10 cellular contexts compared by ENCODE assay signal in genomic region chr10:11147723-11148122, GRCh38.
DNase-seq lines count a peak whose midpoint lies in the region; ATAC-seq and TF ChIP-seq lines count a peak whose summit lies in the region.
"Had no signal": no experiment of that assay in that cellular context is flagged by ENCODE, and none has a peak within 500 bp of the region (broad histone marks: within the 10 kb centered on the region; RNA-seq: fewer than 3 reads in every experiment).

No MANE protein-coding gene starts in this region.

- H3K36me3 ChIP-seq in mammary epithelial cell (ENCODE audit: insufficient read depth, low read length) = no peaks in the 10 kb centered on the region

- H3K4me2 ChIP-seq in mammary epithelial cell (ENCODE audit: insufficient read depth, low read depth, low read length) = no peak overlapping the region

- CTCF ChIA-PET in WTC11 (lab: Charles Lee) (interaction anchor here (1.2 kb wide), 1 partner anchor 123 kb away, joined by 3 read pairs; no protein-coding TSS in a partner anchor), mammary epithelial cell (lab: Charles Lee; ENCODE audit: low non-redundant PET) (no interaction called here)

- H2AFZ ChIP-seq in mammary epithelial cell (ENCODE audit: low read depth, low read length) = no peak overlapping the region

- dilution Hi-C loops in mammary epithelial cell (cut with HindIII; ENCODE audit: low sequenced_read_pairs) = no loop called here

- TF ChIP-seq CTCF in GM12872 (IDR thresholded peaks at IDR 0.05; ENCODE audit: insufficient read depth, low read depth, low read length) (peak; percentile 25; the same call in 1 of the 3 replicates), WTC11 (IDR thresholded peaks at IDR 0.05) (no peak), natural killer cell (IDR thresholded peaks at IDR 0.05) (no peak), mammary epithelial cell (conservative IDR thresholded peaks at IDR 0.05 in 1 of 2, IDR thresholded peaks at IDR 0.05 in 1 of 2; ENCODE audit: extremely low read depth in 1 of 2, insufficient read depth in 1 of 2, low read depth in 1 of 2, low read length in 2 of 2) (no peak)

- no peaks in the 10 kb centered on the region for H3K27me3 Mint-ChIP-seq in WTC11 (ENCODE audit: low read depth)
- H3K27me3 Mint-ChIP-seq in natural killer cell (ENCODE audit: low read depth in 2 of 2) = no peaks in the 10 kb centered on the region

- H3K79me2 ChIP-seq in mammary epithelial cell (ENCODE audit: insufficient read depth, low read length) = no peaks in the 10 kb centered on the region

- H3K27ac Mint-ChIP-seq in WTC11 (no peak overlapping the region), natural killer cell (peak overlapping the region; percentile 92 to 94)

- no peak overlapping the region for H3K4me3 Mint-ChIP-seq in WTC11
- H3K4me3 Mint-ChIP-seq in natural killer cell = peak overlapping the region; percentile 84

- whole genome bisulfite sequencing in mammary epithelial cell (ENCODE audit: low coverage, missing lambda C conversion rate) = 73% methylated on average over 9 of the region's 9 CpGs

- H3K27ac ChIP-seq in mammary epithelial cell (ENCODE audit: insufficient read depth, low read depth, low read length) = no peak overlapping the region

- no peaks in the 10 kb centered on the region for H4K20me1 ChIP-seq in mammary epithelial cell (ENCODE audit: insufficient read depth, low read length)

- H3K4me1 Mint-ChIP-seq in WTC11 = peaks cover 75% of the 10 kb centered on the region
- peaks cover 99 to 100% of the 10 kb centered on the region in 2 donors for H3K4me1 Mint-ChIP-seq in natural killer cell

- H3K9me3 ChIP-seq in mammary epithelial cell (replicated peaks; ENCODE audit: insufficient read depth, low read length) = peaks cover 4% of the 10 kb centered on the region

- H3K4me1 ChIP-seq in mammary epithelial cell (ENCODE audit: insufficient read depth, low read length) = no peaks in the 10 kb centered on the region

- DNase-seq in WTC11 (ENCODE audit: low spot score) (no peak), natural killer cell (no peak), mammary epithelial cell (no peak)
- DNase-seq: hippocampal formation had no signal

- H3K27me3 ChIP-seq in mammary epithelial cell (ENCODE audit: insufficient read depth, low read length) = no peaks in the 10 kb centered on the region

- no peak overlapping the region for H3K9ac ChIP-seq in mammary epithelial cell (ENCODE audit: insufficient read depth, low read length)

- H3K36me3 Mint-ChIP-seq in WTC11 = no peaks in the 10 kb centered on the region
- no peaks in the 10 kb centered on the region for H3K36me3 Mint-ChIP-seq in natural killer cell

- intact Hi-C loops in natural killer cell (cut with micrococcal nuclease) (loop anchor here (5.0 kb wide), 2 partner anchors 35 to 60 kb away; no protein-coding TSS in a partner anchor), mammary epithelial cell (cut with micrococcal nuclease) (no loop called here)

- POLR2A ChIA-PET in WTC11 (lab: Charles Lee) = no interaction called here

- in situ Hi-C loops in mammary epithelial cell (cut with MboI; ENCODE audit: low sequenced_read_pairs in 2 of 2) = no loop called here

- no peak overlapping the region for H3K4me3 ChIP-seq in mammary epithelial cell (replicated peaks in 1 of 3; ENCODE audit: insufficient read depth in 1 of 3, low read depth in 2 of 3, low read length in 3 of 3)
- H3K4me3 ChIP-seq: skin epidermis had no signal

- no TSS peak for BruUV-seq in mammary epithelial cell (replicated peaks; lab: Mats Ljungman, UMichigan)

- peaks cover 4% of the 10 kb centered on the region for H3K9me3 Mint-ChIP-seq in WTC11
- no peaks in the 10 kb centered on the region for H3K9me3 Mint-ChIP-seq in natural killer cell

- ATAC-seq in HG02885 (IDR thresholded peaks at IDR 0.05; ENCODE audit: poor library complexity, unreplicated experiment) = peak; percentile 33
- 0 out of 2 replicates have a peak, but pooled peaks have one; percentile 8 for ATAC-seq in WTC11
- ATAC-seq in natural killer cell = peak; percentile 11 to 43 (median 30)
- ATAC-seq in GM19397 (IDR thresholded peaks at IDR 0.05; ENCODE audit: unreplicated experiment) = no peak
- ATAC-seq in HG03097 (IDR thresholded peaks at IDR 0.05; ENCODE audit: low FRiP score, unreplicated experiment) = no peak
- ATAC-seq in SK-N-SH treated with all-trans-retinoic acid at 6 μM for 48 hours = no peak

TF ChIP-seq in WTC11, 78 proteins besides CTCF, POLR2A, EP300 and RAD21 (continues in another document):
- TF ChIP-seq MXD4 (CRISPR knock-in tag; IDR thresholded peaks at IDR 0.05; ENCODE audit: borderline replicate concordance) = no peak
- no peak for TF ChIP-seq TP53 (CRISPR knock-in tag; IDR thresholded peaks at IDR 0.05)
- no peak for TF ChIP-seq ZBTB43 (CRISPR knock-in tag; IDR thresholded peaks at IDR 0.05)
- TF ChIP-seq JUN (CRISPR knock-in tag; IDR thresholded peaks at IDR 0.05) = no peak
- TF ChIP-seq AR (CRISPR knock-in tag; IDR thresholded peaks at IDR 0.05) = no peak

TF ChIP-seq in SK-N-SH treated with all-trans-retinoic acid at 6 μM for 48 hours, 23 proteins besides CTCF, POLR2A, EP300 and RAD21:
- TF ChIP-seq TCF4 (CRISPR knock-in tag; IDR thresholded peaks at IDR 0.05; ENCODE audit: borderline replicate concordance) (no peak), CSRNP3 (CRISPR knock-in tag; IDR thresholded peaks at IDR 0.05) (no peak), ZNF8 (CRISPR knock-in tag; IDR thresholded peaks at IDR 0.05) (no peak), TSHZ2 (CRISPR knock-in tag; IDR thresholded peaks at IDR 0.05) (no peak), ZFP30 (CRISPR knock-in tag; IDR thresholded peaks at IDR 0.05) (no peak), ZNF565 (CRISPR knock-in tag; conservative IDR thresholded peaks at IDR 0.05; ENCODE audit: low read depth) (no peak), ZNF70 (CRISPR knock-in tag; IDR thresholded peaks at IDR 0.05) (no peak), ZC3H10 (CRISPR knock-in tag; IDR thresholded peaks at IDR 0.05) (no peak), BACH2 (CRISPR knock-in tag; IDR thresholded peaks at IDR 0.05; ENCODE audit: borderline replicate concordance) (no peak), GLIS3 (CRISPR knock-in tag; IDR thresholded peaks at IDR 0.05) (no peak), ISL1 (CRISPR knock-in tag; IDR thresholded peaks at IDR 0.05) (no peak), ARNTL (CRISPR knock-in tag; IDR thresholded peaks at IDR 0.05; ENCODE audit: borderline replicate concordance, low read depth) (no peak), POU6F1 (CRISPR knock-in tag; IDR thresholded peaks at IDR 0.05; ENCODE audit: borderline replicate concordance, low read depth) (no peak), ESRRG (CRISPR knock-in tag; IDR thresholded peaks at IDR 0.05) (no peak), SNAI2 (CRISPR knock-in tag; IDR thresholded peaks at IDR 0.05) (no peak), TOX (CRISPR knock-in tag; IDR thresholded peaks at IDR 0.05; ENCODE audit: borderline replicate concordance) (no peak)

Comparison
In these comparisons a context has a peak if more than half of its experiments do, and no peak if none do; other contexts are left out.
1. ATAC-seq: peak in HG02885 (single experiment), WTC11 (single experiment) and natural killer cell (3 of 3); none in GM19397 (single experiment), HG03097 (single experiment) and SK-N-SH treated with all-trans-retinoic acid at 6 μM for 48 hours (single experiment).